ENCODE assay signal across 28 cellular contexts in the genomic region with DNA sequence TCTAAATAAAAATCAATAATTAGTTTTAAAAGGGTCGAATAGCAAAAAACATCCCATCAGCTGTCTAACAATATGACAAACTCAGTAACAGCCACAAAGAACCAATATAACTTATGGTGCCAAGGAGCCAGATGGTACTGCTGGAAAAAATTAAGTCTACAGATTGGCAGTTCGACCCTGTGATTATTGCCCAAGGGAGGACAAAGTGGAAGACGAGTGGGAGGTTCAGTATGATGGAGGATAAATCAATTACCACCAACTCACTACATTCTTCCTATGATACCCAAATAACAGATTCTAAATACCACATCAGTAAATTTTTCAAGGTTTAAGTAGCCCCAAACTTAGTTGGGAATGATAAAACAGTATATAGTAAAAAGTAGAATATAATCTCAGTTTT. TPM values are rescaled to one million over a fixed set of nuclear protein-coding genes. Genes with fewer than 3 reads are reported as not detected.
DNase-seq lines count a peak whose midpoint lies in the region; ATAC-seq and TF ChIP-seq lines count a peak whose summit lies in the region.
"Had no signal": no experiment of that assay in that cellular context is flagged by ENCODE, and none has a peak within 500 bp of the region (broad histone marks: within the 10 kb centered on the region; RNA-seq: fewer than 3 reads in every experiment).

No MANE protein-coding gene starts in this region.

- peaks cover 14% of the 10 kb centered on the region for H3K36me3 Mint-ChIP-seq in mesothelial cell of epicardium

- peaks cover 55% of the 10 kb centered on the region for H3K4me1 Mint-ChIP-seq in mesothelial cell of epicardium

- no peak overlapping the region for H3K27ac ChIP-seq in coronary artery
- H3K27ac ChIP-seq: 22Rv1; BLaER1 treated with 17β-estradiol and CSF1 and Interleukin-3, amounts not matched to agents 10 nM and 100 nM; GM23248; HL-60; SJSA1 had no signal

- no peak overlapping the region for H3K4me3 ChIP-seq in coronary artery
- H3K4me3 ChIP-seq: BLaER1 treated with 17β-estradiol and CSF1 and Interleukin-3, amounts not matched to agents 10 nM and 100 nM; GM23248; HAP-1; SJSA1 had no signal

- DNase-seq in NCI-H1092 treated with DMSO at 0.1 percent for 48 hours (lab: John Stamatoyannopoulos, UW): peak; percentile 50
- DNase-seq in NCI-H1092 (lab: John Stamatoyannopoulos, UW): no peak
- peak; percentile 80 for DNase-seq in NCI-H2171 (lab: John Stamatoyannopoulos, UW)
- DNase-seq in RPMI7951 (ENCODE audit: low read depth): peak; percentile 11
- no peak for DNase-seq in mesothelial cell of epicardium (ENCODE audit: low spot score in 2 of 2, unreplicated experiment in 2 of 2)
- no peak for DNase-seq in DMS53 (lab: John Stamatoyannopoulos, UW)
- no peak for DNase-seq in coronary artery (ENCODE audit: low spot score)
- DNase-seq: ACHN; Caco-2; CD4-positive, alpha-beta memory T cell; GF-D8; GM23248; KBM-7; MM.1S; NCI-H1105; NCI-H2081 treated with DMSO at 0.1 percent for 48 hours; NCI-H510A; NCI-H82; OCI-M1 had no signal

- no peak for ATAC-seq in GM21390 (IDR thresholded peaks at IDR 0.05; ENCODE audit: unreplicated experiment)
- ATAC-seq: HepG2, Right ventricle myocardium inferior had no signal

- peak overlapping the region; percentile 96 for H3K27ac Mint-ChIP-seq in mesothelial cell of epicardium
- H3K27ac Mint-ChIP-seq: CD4-positive, alpha-beta memory T cell; T-helper 1 cell treated with Interleukin-12 subunit alpha and Interleukin-12 subunit beta and Interleukin-4 antibody, amounts not matched to agents 30 μg/mL and 1 μg/mL, for 36 hours had no signal

- H3K27me3 Mint-ChIP-seq in mesothelial cell of epicardium (ENCODE audit: low read depth): no peaks in the 10 kb centered on the region
- H3K27me3 Mint-ChIP-seq: CD4-positive, alpha-beta memory T cell had no signal

- peaks cover 11% of the 10 kb centered on the region for H3K9me3 Mint-ChIP-seq in mesothelial cell of epicardium
- H3K9me3 Mint-ChIP-seq: T-helper 1 cell treated with Interleukin-12 subunit alpha and Interleukin-12 subunit beta and Interleukin-4 antibody, amounts not matched to agents 30 μg/mL and 1 μg/mL, for 36 hours had no signal

- no peak overlapping the region for H3K4me3 Mint-ChIP-seq in mesothelial cell of epicardium
- H3K4me3 Mint-ChIP-seq: CD4-positive, alpha-beta memory T cell; T-helper 1 cell treated with Interleukin-12 subunit alpha and Interleukin-12 subunit beta and Interleukin-4 antibody, amounts not matched to agents 30 μg/mL and 1 μg/mL, for 36 hours had no signal

- TF ChIP-seq CTCF in mesothelial cell of epicardium (IDR thresholded peaks at IDR 0.05; ENCODE audit: unreplicated experiment) (no peak), coronary artery (IDR thresholded peaks at IDR 0.05) (no peak)

RNA-seq across cellular contexts. Expression of a gene that starts 48.9 kb away (rescaled TPM):
- total RNA-seq in RPMI7951 (2014; rRNA removed; shearing (Covaris generic)): 36.7 and 58.0 TPM in 2 replicates
- 48.1 to 58.4 TPM (median 50.8 TPM) in 3 replicates for total RNA-seq in mesothelial cell of epicardium

Comparison
In these comparisons a context has a peak if more than half of its experiments do, and no peak if none do; other contexts are left out.
1. DNase-seq: peak in NCI-H1092 treated with DMSO at 0.1 percent for 48 hours (single experiment), NCI-H2171 (single experiment) and RPMI7951 (single experiment); none in NCI-H1092 (single experiment), mesothelial cell of epicardium (0 of 2), DMS53 (single experiment) and coronary artery (single experiment).